Comparison of ENCODE assay signal across 20 cellular contexts in genomic region chr9:109973336-109973735, GRCh38.
DNase-seq lines count a peak whose midpoint lies in the region; ATAC-seq and TF ChIP-seq lines count a peak whose summit lies in the region.
"Had no signal": no experiment of that assay in that cellular context is flagged by ENCODE, and none has a peak within 500 bp of the region (broad histone marks: within the 10 kb centered on the region; RNA-seq: fewer than 3 reads in every experiment).

No MANE protein-coding gene starts in this region.

- H3K27ac ChIP-seq in DOHH2 (ENCODE audit: low read depth, low read length) = peak overlapping the region; percentile 96
- H3K27ac ChIP-seq in SU-DHL-6 (ENCODE audit: low read depth, low read length) = peak overlapping the region; percentile 94
- no peak overlapping the region for H3K27ac ChIP-seq in endodermal cell (ENCODE audit: low read depth, low read length)
- H3K27ac ChIP-seq: lower lobe of right lung, sigmoid colon, upper lobe of right lung had no signal

- no peak for ATAC-seq in activated CD4-positive, alpha-beta T cell treated with anti-CD3 and anti-CD28 coated beads for 36 hours
- no peak for ATAC-seq in left ventricle myocardium superior
- ATAC-seq in sciatic nerve = no peak
- ATAC-seq: activated CD8-positive, alpha-beta T cell treated with anti-CD3 and anti-CD28 coated beads, Interleukin-2, amount 10 ng/mL, durations not matched to agents 7 days and 5 days had no signal

- TF ChIP-seq CTCF in DOHH2 (IDR thresholded peaks at IDR 0.05; ENCODE audit: low read depth, low read length, poor library complexity, severe bottlenecking) = no peak
- TF ChIP-seq CTCF in SU-DHL-6 (IDR thresholded peaks at IDR 0.05; ENCODE audit: insufficient read depth, low read length, poor library complexity, severe bottlenecking) = no peak
- no peak for TF ChIP-seq CTCF in endodermal cell (conservative IDR thresholded peaks at IDR 0.05)

- H3K9me3 Mint-ChIP-seq in activated CD4-positive, alpha-beta T cell treated with anti-CD3 and anti-CD28 coated beads for 36 hours (ENCODE audit: low read depth) = peaks cover 7% of the 10 kb centered on the region
- no peaks in the 10 kb centered on the region for H3K9me3 Mint-ChIP-seq in endodermal cell
- H3K9me3 Mint-ChIP-seq: activated naive CD8-positive, alpha-beta T cell treated with anti-CD3 and anti-CD28 coated beads, Interleukin-2, amount 10 ng/mL, durations not matched to agents 7 days and 5 days had no signal

- H3K36me3 ChIP-seq in DOHH2 (ENCODE audit: control insufficient read depth, low read length) (peaks cover 7% of the 10 kb centered on the region; the same call in 1 of the 2 replicates), SU-DHL-6 (ENCODE audit: low read length) (no peaks in the 10 kb centered on the region), endodermal cell (ENCODE audit: control insufficient read depth, insufficient read depth, low read length) (no peaks in the 10 kb centered on the region)
- H3K36me3 ChIP-seq: lower lobe of right lung, sigmoid colon, upper lobe of right lung had no signal

- H3K27me3 Mint-ChIP-seq in activated CD4-positive, alpha-beta T cell treated with anti-CD3 and anti-CD28 coated beads for 36 hours = no peaks in the 10 kb centered on the region
- no peaks in the 10 kb centered on the region for H3K27me3 Mint-ChIP-seq in endodermal cell (ENCODE audit: insufficient read depth)

- H3K4me3 Mint-ChIP-seq in activated CD4-positive, alpha-beta T cell treated with anti-CD3 and anti-CD28 coated beads for 36 hours = no peak overlapping the region
- no peak overlapping the region for H3K4me3 Mint-ChIP-seq in endodermal cell
- H3K4me3 Mint-ChIP-seq: activated CD8-positive, alpha-beta T cell treated with anti-CD3 and anti-CD28 coated beads, Interleukin-2, amount 10 ng/mL, durations not matched to agents 7 days and 5 days; activated naive CD8-positive, alpha-beta T cell treated with anti-CD3 and anti-CD28 coated beads, Interleukin-2, amount 10 ng/mL, durations not matched to agents 7 days and 5 days had no signal

- no peaks in the 10 kb centered on the region for H3K9me3 ChIP-seq in DOHH2 (ENCODE audit: control insufficient read depth, insufficient read depth, low read length)
- no peaks in the 10 kb centered on the region for H3K9me3 ChIP-seq in SU-DHL-6 (ENCODE audit: insufficient read depth, low read length)
- H3K9me3 ChIP-seq in endodermal cell (ENCODE audit: control insufficient read depth, low read length) = no peaks in the 10 kb centered on the region
- H3K9me3 ChIP-seq: lower lobe of right lung, sigmoid colon, upper lobe of right lung had no signal

- intact Hi-C loops in activated CD4-positive, alpha-beta T cell treated with anti-CD3 and anti-CD28 coated beads for 36 hours (cut with DNase I, micrococcal nuclease) = loop anchor here (10.0 kb wide), 2 partner anchors 281 to 1511 kb away; partner anchors contain the start of genes ECPAS (in 1 of the 2) and TXN (in 1 of the 2)
- intact Hi-C loops in left ventricle myocardium superior (cut with micrococcal nuclease) (no loop called here), sciatic nerve (cut with DNase I) (no loop called here)

- H3K9me2 ChIP-seq in DOHH2 (replicated peaks; ENCODE audit: control insufficient read depth, low read length) (no peaks in the 10 kb centered on the region), SU-DHL-6 (replicated peaks; ENCODE audit: insufficient read depth, low read length) (no peaks in the 10 kb centered on the region)

- H3K9ac ChIP-seq in SU-DHL-6 (ENCODE audit: low read length) = peak overlapping the region; percentile 43
- no peak overlapping the region for H3K9ac ChIP-seq in endodermal cell (ENCODE audit: extremely low read depth, low read length, poor library complexity, severe bottlenecking)

- H2AFZ ChIP-seq in SU-DHL-6 (ENCODE audit: low read depth, low read length, severe bottlenecking) = peak overlapping the region; percentile 37

- H3K4me1 ChIP-seq in DOHH2 (ENCODE audit: control insufficient read depth, low read length) = peaks cover 81% of the 10 kb centered on the region
- H3K4me1 ChIP-seq in endodermal cell (ENCODE audit: control insufficient read depth, insufficient read depth, low read length) = no peaks in the 10 kb centered on the region

- H3K27me3 ChIP-seq in DOHH2 (ENCODE audit: control insufficient read depth, low read length) = no peaks in the 10 kb centered on the region
- H3K27me3 ChIP-seq in SU-DHL-6 (ENCODE audit: low read length) = no peaks in the 10 kb centered on the region
- no peaks in the 10 kb centered on the region for H3K27me3 ChIP-seq in endodermal cell (ENCODE audit: control insufficient read depth, insufficient read depth, low read length, poor library complexity, severe bottlenecking)
- H3K27me3 ChIP-seq: dorsolateral prefrontal cortex, sigmoid colon, upper lobe of right lung had no signal

- POLR2A ChIA-PET in activated CD4-positive, alpha-beta T cell treated with anti-CD3 and anti-CD28 coated beads for 36 hours (lab: Charles Lee) = interaction anchor here (0.8 to 3.1 kb wide), 2 partner anchors 39 to 78 kb away, joined by 3 to 8 read pairs; no protein-coding TSS in a partner anchor

- no peaks in the 10 kb centered on the region for H4K20me1 ChIP-seq in DOHH2 (ENCODE audit: control insufficient read depth, insufficient read depth, low read depth, low read length)
- no peaks in the 10 kb centered on the region for H4K20me1 ChIP-seq in SU-DHL-6 (ENCODE audit: low read depth, low read length)

- peak overlapping the region; percentile 89 for H3K27ac Mint-ChIP-seq in activated CD4-positive, alpha-beta T cell treated with anti-CD3 and anti-CD28 coated beads for 36 hours
- no peak overlapping the region for H3K27ac Mint-ChIP-seq in endodermal cell
- H3K27ac Mint-ChIP-seq: activated CD8-positive, alpha-beta T cell treated with anti-CD3 and anti-CD28 coated beads, Interleukin-2, amount 10 ng/mL, durations not matched to agents 7 days and 5 days; activated naive CD8-positive, alpha-beta T cell treated with anti-CD3 and anti-CD28 coated beads, Interleukin-2, amount 10 ng/mL, durations not matched to agents 7 days and 5 days had no signal

- H3K79me2 ChIP-seq in DOHH2 (ENCODE audit: control insufficient read depth, low read length) (no peaks in the 10 kb centered on the region), SU-DHL-6 (ENCODE audit: insufficient read depth, low read length) (no peaks in the 10 kb centered on the region)

- peaks cover 24% of the 10 kb centered on the region for H3F3A ChIP-seq in DOHH2 (ENCODE audit: control insufficient read depth, insufficient read depth)
- peaks cover 55% of the 10 kb centered on the region for H3F3A ChIP-seq in SU-DHL-6 (ENCODE audit: insufficient read depth)

- peaks cover 3% of the 10 kb centered on the region for H3K36me3 Mint-ChIP-seq in activated CD4-positive, alpha-beta T cell treated with anti-CD3 and anti-CD28 coated beads for 36 hours (ENCODE audit: low read depth)
- H3K36me3 Mint-ChIP-seq in endodermal cell (ENCODE audit: low read depth) = no peaks in the 10 kb centered on the region
- H3K36me3 Mint-ChIP-seq: activated naive CD8-positive, alpha-beta T cell treated with anti-CD3 and anti-CD28 coated beads, Interleukin-2, amount 10 ng/mL, durations not matched to agents 7 days and 5 days had no signal

- peak overlapping the region; percentile 57 for H3K4me3 ChIP-seq in DOHH2 (ENCODE audit: low read length)
- no peak overlapping the region for H3K4me3 ChIP-seq in SU-DHL-6 (ENCODE audit: insufficient read depth, low read length, poor library complexity, severe bottlenecking)
- no peak overlapping the region for H3K4me3 ChIP-seq in endodermal cell (ENCODE audit: low read length)
- H3K4me3 ChIP-seq: dorsolateral prefrontal cortex, lower lobe of right lung, sigmoid colon, upper lobe of right lung had no signal

- no peak for DNase-seq in activated CD4-positive, alpha-beta T cell treated with anti-CD3 and anti-CD28 coated beads for 36 hours
- DNase-seq in activated CD4-positive, alpha-beta T cell treated with anti-CD3 and anti-CD28 coated beads, Interleukin-2, amount 50 U/mL, for 4 hours = no peak
- peak; percentile 22 for DNase-seq in endodermal cell
- DNase-seq in left ventricle myocardium superior = no peak
- DNase-seq in DMS 273 treated with DMSO at 0.1 percent for 48 hours (lab: John Stamatoyannopoulos, UW) = no peak
- DNase-seq in sciatic nerve (ENCODE audit: low spot score) = no peak
- DNase-seq: activated CD8-positive, alpha-beta T cell treated with anti-CD3 and anti-CD28 coated beads, Interleukin-2, amount 10 ng/mL, durations not matched to agents 7 days and 5 days; activated naive CD8-positive, alpha-beta T cell treated with anti-CD3 and anti-CD28 coated beads, Interleukin-2, amount 10 ng/mL, durations not matched to agents 7 days and 5 days; AML-193; central memory CD4-positive, alpha-beta T cell; DMS79 treated with DMSO at 0.1 percent for 48 hours; glutamatergic neuron; lower lobe of right lung; MV-4-11; NCI-H526; sigmoid colon; upper lobe of right lung had no signal

- peaks cover 87% of the 10 kb centered on the region for H3K4me1 Mint-ChIP-seq in activated CD4-positive, alpha-beta T cell treated with anti-CD3 and anti-CD28 coated beads for 36 hours
- no peaks in the 10 kb centered on the region for H3K4me1 Mint-ChIP-seq in endodermal cell

- CTCF ChIA-PET in activated CD4-positive, alpha-beta T cell treated with anti-CD3 and anti-CD28 coated beads for 36 hours (lab: Charles Lee) = interaction anchor here (0.9 to 1.0 kb wide), 2 partner anchors 61 to 70 kb away, joined by 3 read pairs; no protein-coding TSS in a partner anchor

- H3K4me2 ChIP-seq in DOHH2 (ENCODE audit: low read length) (peak overlapping the region; percentile 81), SU-DHL-6 (ENCODE audit: low read depth, low read length, poor library complexity, severe bottlenecking) (peak overlapping the region; percentile 55)

- 86% methylated on average over 1 of the region's 1 CpG; no CpG with 5 or more reads in 1 of the 2 experiments for WGBS in endodermal cell (ENCODE audit: insufficient coverage in 1 of 2, insufficient read length in 1 of 2), 2 experiments

Comparison
In these comparisons a context has a peak if more than half of its experiments do, and no peak if none do; other contexts are left out.
1. intact Hi-C loops: an anchor here in activated CD4-positive, alpha-beta T cell treated with anti-CD3 and anti-CD28 coated beads for 36 hours (10.0 kb wide); none called in left ventricle myocardium superior and sciatic nerve.